In the genomic region with DNA sequence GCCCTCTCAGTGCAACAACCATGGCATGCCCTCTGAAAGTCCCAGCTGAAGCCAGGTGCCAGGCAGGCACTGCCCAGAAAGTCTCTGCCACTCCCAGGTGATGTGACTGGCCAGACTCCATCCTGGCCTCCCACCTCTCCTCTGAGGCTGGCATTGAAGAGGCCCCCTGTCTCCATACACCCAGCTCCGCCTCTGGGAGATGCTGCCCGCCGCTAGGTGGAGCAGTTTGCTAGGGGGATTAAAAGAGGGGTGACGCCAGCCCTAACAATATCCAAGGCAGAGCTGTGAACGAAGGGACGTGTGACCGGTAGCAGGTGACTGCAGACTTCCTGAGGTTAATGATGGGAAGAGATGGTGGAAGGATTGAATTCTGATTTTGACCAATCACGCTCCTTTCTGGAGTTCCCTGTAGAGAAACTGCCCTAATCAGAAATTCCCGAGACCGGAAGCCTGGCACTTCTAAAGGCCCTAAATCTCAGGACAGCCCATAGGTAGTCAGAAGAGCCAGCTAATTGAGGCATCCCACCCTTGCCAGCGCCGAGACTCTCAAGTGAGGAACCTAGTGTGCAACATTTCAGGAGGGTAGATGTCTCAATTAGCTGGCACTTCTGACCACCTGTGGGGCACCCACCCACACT, we compare ENCODE assay signal across 2 cellular contexts.
TF ChIP-seq lines count a peak whose summit lies in the region.

No MANE protein-coding gene starts in this region.

TF ChIP-seq in A549, 52 proteins besides CTCF, POLR2A, EP300 and RAD21 (continued from another document):
- no peak for TF ChIP-seq REST (IDR thresholded peaks at IDR 0.05)
- no peak for TF ChIP-seq TFCP2L1 (CRISPR knock-in tag; IDR thresholded peaks at IDR 0.05)
- TF ChIP-seq RARB (CRISPR knock-in tag; IDR thresholded peaks at IDR 0.05): no peak
- TF ChIP-seq KDM5A (IDR thresholded peaks at IDR 0.05): no peak
- TF ChIP-seq ZC3H11A (IDR thresholded peaks at IDR 0.05): no peak
- no peak for TF ChIP-seq CHD4 (IDR thresholded peaks at IDR 0.05; ENCODE audit: borderline replicate concordance)
TF ChIP-seq in A549: peak in this region for 0.

TF ChIP-seq in SK-N-SH, 30 proteins besides CTCF, POLR2A, EP300 and RAD21 (continued from another document):
- TF ChIP-seq IRF3 (IDR thresholded peaks at IDR 0.05; ENCODE audit: low read depth, low read length) (no peak), REST (IDR thresholded peaks at IDR 0.05; ENCODE audit: low read depth, low read length) (no peak), RFX5 (IDR thresholded peaks at IDR 0.05; ENCODE audit: low read length) (no peak), ELF1 (IDR thresholded peaks at IDR 0.05) (no peak), TEAD4 (IDR thresholded peaks at IDR 0.05; ENCODE audit: borderline replicate concordance, insufficient read depth) (no peak), FOSL2 (IDR thresholded peaks at IDR 0.05; ENCODE audit: borderline replicate concordance, low read depth) (no peak), RCOR1 (IDR thresholded peaks at IDR 0.05; ENCODE audit: low read length) (no peak)
- TF ChIP-seq, protein P1, sequence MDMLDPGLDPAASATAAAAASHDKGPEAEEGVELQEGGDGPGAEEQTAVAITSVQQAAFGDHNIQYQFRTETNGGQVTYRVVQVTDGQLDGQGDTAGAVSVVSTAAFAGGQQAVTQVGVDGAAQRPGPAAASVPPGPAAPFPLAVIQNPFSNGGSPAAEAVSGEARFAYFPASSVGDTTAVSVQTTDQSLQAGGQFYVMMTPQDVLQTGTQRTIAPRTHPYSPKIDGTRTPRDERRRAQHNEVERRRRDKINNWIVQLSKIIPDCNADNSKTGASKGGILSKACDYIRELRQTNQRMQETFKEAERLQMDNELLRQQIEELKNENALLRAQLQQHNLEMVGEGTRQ (IDR thresholded peaks at IDR 0.05; ENCODE audit: borderline replicate concordance, low read depth, low read length): no peak
